16 cellular contexts compared by ENCODE assay signal in the genomic region with DNA sequence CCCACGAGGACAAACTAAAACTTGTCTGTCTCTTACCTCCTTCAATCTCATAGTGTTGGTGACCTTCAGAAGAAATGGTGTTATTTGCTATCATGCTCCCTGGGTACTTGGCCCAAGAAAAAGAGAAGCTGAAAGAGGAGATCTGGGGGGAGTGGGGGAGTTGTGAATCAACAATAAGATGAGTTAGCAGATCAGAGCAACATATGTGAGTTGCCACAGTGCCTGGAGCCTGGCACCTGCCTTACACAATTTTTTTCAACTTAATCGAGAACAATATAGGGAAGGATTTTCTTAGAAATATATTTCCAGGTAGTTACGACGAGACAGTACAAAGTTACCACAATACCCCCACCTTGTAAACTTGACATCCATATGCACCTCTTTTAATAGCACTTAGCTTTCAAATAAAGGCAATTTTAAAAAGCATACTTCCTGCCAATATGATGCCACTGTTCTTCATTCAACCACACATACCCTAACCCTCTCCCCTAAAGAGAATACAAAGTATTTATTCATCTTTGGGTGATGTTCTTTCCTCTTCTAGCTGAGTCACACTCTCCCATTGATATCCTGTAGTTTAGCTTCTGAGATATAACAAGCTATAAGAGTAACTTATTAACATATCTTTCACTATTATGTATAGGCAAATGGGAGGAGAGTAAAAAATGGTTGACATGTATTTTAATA.
DNase-seq lines count a peak whose midpoint lies in the region; ATAC-seq, FAIRE-seq and TF ChIP-seq lines count a peak whose summit lies in the region.
"Had no signal": no experiment of that assay in that cellular context is flagged by ENCODE, and none has a peak within 500 bp of the region (broad histone marks: within the 10 kb centered on the region; RNA-seq: fewer than 3 reads in every experiment).

No MANE protein-coding gene starts in this region.

- peaks cover 49% of the 10 kb centered on the region for H3K4me1 Mint-ChIP-seq in activated CD8-positive, alpha-beta T cell treated with anti-CD3 and anti-CD28 coated beads for 36 hours (ENCODE audit: low read depth)

- intact Hi-C loops in left ventricle myocardium superior (cut with micrococcal nuclease) (no loop called here), vagina (cut with DNase I) (no loop called here)
- intact Hi-C loops in activated CD8-positive, alpha-beta T cell treated with anti-CD3 and anti-CD28 coated beads for 36 hours (cut with micrococcal nuclease) = no loop called here

- H3K4me3 Mint-ChIP-seq in activated CD8-positive, alpha-beta T cell treated with anti-CD3 and anti-CD28 coated beads for 36 hours = peak overlapping the region; percentile 62

- no peak for FAIRE-seq in GM12892 (lab: Jason Lieb, UNC)
- FAIRE-seq: GM18507 had no signal

- H3K9me3 ChIP-seq in right atrium auricular region (no peaks in the 10 kb centered on the region), muscle layer of duodenum (ENCODE audit: control insufficient read depth in 1 of 2, low read length in 2 of 2) (no peaks in the 10 kb centered on the region), vagina (no peaks in the 10 kb centered on the region)
- H3K9me3 ChIP-seq: left lung had no signal

- no peaks in the 10 kb centered on the region for H3K36me3 Mint-ChIP-seq in activated CD8-positive, alpha-beta T cell treated with anti-CD3 and anti-CD28 coated beads for 36 hours (ENCODE audit: low read depth)

- H3K4me1 ChIP-seq in right atrium auricular region (peaks cover 0 to 8% of the 10 kb centered on the region in 2 donors), muscle layer of duodenum (ENCODE audit: control insufficient read depth in 1 of 2, insufficient read depth in 2 of 2, low read length in 2 of 2) (no peaks in the 10 kb centered on the region), vagina (peaks cover 20% of the 10 kb centered on the region)
- H3K4me1 ChIP-seq: left lung had no signal

- H3K27ac ChIP-seq in right atrium auricular region (peak overlapping the region; percentile 25 to 43), muscle layer of duodenum (ENCODE audit: low read length) (peak overlapping the region; percentile 22), vagina (peak overlapping the region; percentile 71)
- H3K27ac ChIP-seq: GM23248, left lung had no signal

- ATAC-seq in left ventricle myocardium superior = no peak
- ATAC-seq in activated CD8-positive, alpha-beta T cell treated with anti-CD3 and anti-CD28 coated beads for 36 hours = peak; percentile 30
- ATAC-seq in HG02571 (IDR thresholded peaks at IDR 0.05; ENCODE audit: unreplicated experiment) = no peak
- ATAC-seq: left lung had no signal

- CTCF ChIA-PET in activated CD8-positive, alpha-beta T cell treated with anti-CD3 and anti-CD28 coated beads for 36 hours (lab: Charles Lee) = interaction anchor here (0.8 to 2.7 kb wide), 11 partner anchors 11 to 472 kb away, joined by 3 to 12 read pairs (median 7); no protein-coding TSS in a partner anchor

- TF ChIP-seq POLR2A in vagina (IDR thresholded peaks at IDR 0.05) = no peak
- no peak for TF ChIP-seq POLR2A in GM12892 (IDR thresholded peaks at IDR 0.05; ENCODE audit: low read depth, low read length)

- no peaks in the 10 kb centered on the region for H3K9me3 Mint-ChIP-seq in activated CD8-positive, alpha-beta T cell treated with anti-CD3 and anti-CD28 coated beads for 36 hours

- H3K27me3 Mint-ChIP-seq in activated CD8-positive, alpha-beta T cell treated with anti-CD3 and anti-CD28 coated beads for 36 hours = no peaks in the 10 kb centered on the region

- H3K36me3 ChIP-seq in right atrium auricular region (no peaks in the 10 kb centered on the region), muscle layer of duodenum (ENCODE audit: control insufficient read depth in 1 of 2, insufficient read depth in 2 of 2, low read length in 2 of 2) (no peaks in the 10 kb centered on the region), vagina (no peaks in the 10 kb centered on the region)
- H3K36me3 ChIP-seq: left lung had no signal

- TF ChIP-seq CTCF in right atrium auricular region (IDR thresholded peaks at IDR 0.05) (no peak), vagina (IDR thresholded peaks at IDR 0.05) (no peak)
- TF ChIP-seq CTCF in activated CD8-positive, alpha-beta T cell treated with anti-CD3 and anti-CD28 coated beads for 36 hours (IDR thresholded peaks at IDR 0.05) = no peak

- DNase-seq in right atrium auricular region (ENCODE audit: low spot score) = no peak
- DNase-seq in left ventricle myocardium superior = no peak
- peak; percentile 33 for DNase-seq in activated CD8-positive, alpha-beta T cell treated with anti-CD3 and anti-CD28 coated beads for 36 hours
- DNase-seq in vagina (ENCODE audit: extremely low spot score in 2 of 2) = no peak
- DNase-seq in NCI-H2107 (lab: John Stamatoyannopoulos, UW) = no peak
- no peak for DNase-seq in GM12892 (ENCODE audit: insufficient read length)
- DNase-seq: activated CD8-positive, alpha-beta memory T cell treated with anti-CD3 and anti-CD28 coated beads for 24 hours; COR-L47; cortex of kidney; GM23248; left lung; NCI-H1417 treated with DMSO at 0.1 percent for 48 hours; stimulated activated CD4-positive, alpha-beta T cell treated with anti-CD3 and anti-CD28 coated beads, Interleukin-1b, Interleukin-23, amount 100 ng/mL, for 48 hours had no signal

- no peak overlapping the region for H3K4me3 ChIP-seq in right atrium auricular region
- no peak overlapping the region for H3K4me3 ChIP-seq in muscle layer of duodenum (ENCODE audit: low read depth in 1 of 2, low read length in 2 of 2)
- no peak overlapping the region for H3K4me3 ChIP-seq in vagina
- H3K4me3 ChIP-seq: GM23248, left lung had no signal

- POLR2A ChIA-PET in activated CD8-positive, alpha-beta T cell treated with anti-CD3 and anti-CD28 coated beads for 36 hours (lab: Charles Lee) = interaction anchor here (1.0 to 1.2 kb wide), 2 partner anchors 408 to 431 kb away, joined by 3 read pairs; no protein-coding TSS in a partner anchor

- H3K27me3 ChIP-seq in right atrium auricular region (no peaks in the 10 kb centered on the region), muscle layer of duodenum (ENCODE audit: low read depth, low read length) (no peaks in the 10 kb centered on the region), vagina (no peaks in the 10 kb centered on the region)
- H3K27me3 ChIP-seq: left lung had no signal

- peak overlapping the region; percentile 92 for H3K27ac Mint-ChIP-seq in activated CD8-positive, alpha-beta T cell treated with anti-CD3 and anti-CD28 coated beads for 36 hours
